22 cellular contexts compared by ENCODE assay signal in genomic region chr2:68589963-68590362, GRCh38. TPM values are rescaled to one million over a fixed set of nuclear protein-coding genes. Genes with fewer than 3 reads are reported as not detected.
"Had no signal": no experiment of that assay in that cellular context is flagged by ENCODE, and none has a peak within 500 bp of the region (broad histone marks: within the 10 kb centered on the region; RNA-seq: fewer than 3 reads in every experiment).

No MANE protein-coding gene starts in this region.

- H2AFZ ChIP-seq: parathyroid adenoma had no signal

- H3K4me1 Mint-ChIP-seq: nephron progenitor cell had no signal

- H3K36me3 ChIP-seq: colonic mucosa, esophagus squamous epithelium, left ventricle myocardium inferior, stomach had no signal

- H3K27ac Mint-ChIP-seq: naive thymus-derived CD4-positive, alpha-beta T cell; nephron progenitor cell; stimulated activated naive B cell treated with anti-CD40 and anti-IgM and Interleukin-4, amounts not matched to agents 10 μg/mL and 1 μg/mL and 100 μg/mL, for 72 hours had no signal

- H3K27me3 ChIP-seq: colonic mucosa, esophagus squamous epithelium, foreskin keratinocyte, sigmoid colon, stomach had no signal

- H3K4me3 ChIP-seq: colonic mucosa, esophagus squamous epithelium, left ventricle myocardium inferior, lung, psoas muscle, sigmoid colon, skin epidermis, stomach had no signal

- H3K27ac ChIP-seq: colonic mucosa, esophagus squamous epithelium, foreskin keratinocyte, left ventricle myocardium inferior, parathyroid adenoma, psoas muscle, sigmoid colon, skin epidermis, stomach had no signal

- H3K9me3 Mint-ChIP-seq: immature natural killer cell; naive thymus-derived CD4-positive, alpha-beta T cell; nephron progenitor cell; stimulated activated naive B cell treated with anti-CD40 and anti-IgM and Interleukin-4, amounts not matched to agents 10 μg/mL and 1 μg/mL and 100 μg/mL, for 72 hours had no signal

- DNase-seq: colonic mucosa; dermis blood vessel endothelial cell; esophagus squamous epithelium; foreskin keratinocyte; immature natural killer cell; kidney; left cardiac atrium; left ventricle myocardium inferior; mesendoderm; naive thymus-derived CD4-positive, alpha-beta T cell; nephron progenitor cell; psoas muscle; sigmoid colon; stimulated activated CD4-positive, alpha-beta T cell treated with anti-CD3 and anti-CD28 coated beads, Interleukin-2, amount 100 ng/mL, for 24 hours; stimulated activated CD4-positive, alpha-beta T cell treated with anti-CD3 and anti-CD28 coated beads, Interleukin-4, amount 100 ng/mL, for 4 hours; stimulated activated naive B cell treated with anti-CD40 and anti-IgM and Interleukin-4, amounts not matched to agents 10 μg/mL and 1 μg/mL and 100 μg/mL, for 72 hours; stomach; trophoblast cell had no signal

- H3K27me3 Mint-ChIP-seq: stimulated activated naive B cell treated with anti-CD40 and anti-IgM and Interleukin-4, amounts not matched to agents 10 μg/mL and 1 μg/mL and 100 μg/mL, for 72 hours had no signal

- H3K4me1 ChIP-seq: colonic mucosa, foreskin keratinocyte, parathyroid adenoma, psoas muscle, sigmoid colon had no signal

- H3K79me2 ChIP-seq: parathyroid adenoma had no signal

- H3K9me3 ChIP-seq: colonic mucosa, esophagus squamous epithelium, left ventricle myocardium inferior, psoas muscle, sigmoid colon, stomach had no signal

- H3K9ac ChIP-seq: parathyroid adenoma had no signal

- ATAC-seq: foreskin keratinocyte; left cardiac atrium; naive thymus-derived CD4-positive, alpha-beta T cell; psoas muscle; stimulated activated naive B cell treated with anti-CD40 and anti-IgM and Interleukin-4, amounts not matched to agents 10 μg/mL and 1 μg/mL and 100 μg/mL, for 72 hours had no signal

- H3K4me3 Mint-ChIP-seq: immature natural killer cell; naive thymus-derived CD4-positive, alpha-beta T cell; nephron progenitor cell; stimulated activated naive B cell treated with anti-CD40 and anti-IgM and Interleukin-4, amounts not matched to agents 10 μg/mL and 1 μg/mL and 100 μg/mL, for 72 hours had no signal

- FAIRE-seq: kidney had no signal

RNA-seq across cellular contexts. Expression of gene PROKR1, which starts 53.4 kb away (rescaled TPM):
- total RNA-seq: dermis blood vessel endothelial cell; epithelial cell of proximal tubule; esophagus squamous epithelium; foreskin keratinocyte; kidney; left ventricle myocardium inferior; lung; naive thymus-derived CD4-positive, alpha-beta T cell; psoas muscle; stomach had no signal
- polyA plus RNA-seq: foreskin keratinocyte; immature natural killer cell; naive thymus-derived CD4-positive, alpha-beta T cell; stomach had no signal
